Comparison of ENCODE assay signal across 13 cellular contexts in genomic region chr2:1055014-1055595, GRCh38.
DNase-seq lines count a peak whose midpoint lies in the region; ATAC-seq, FAIRE-seq and TF ChIP-seq lines count a peak whose summit lies in the region.
"Had no signal": no experiment of that assay in that cellular context is flagged by ENCODE, and none has a peak within 500 bp of the region (broad histone marks: within the 10 kb centered on the region; RNA-seq: fewer than 3 reads in every experiment).

No MANE protein-coding gene starts in this region.

- peaks cover 35% of the 10 kb centered on the region for H3K4me1 Mint-ChIP-seq in glutamatergic neuron (ENCODE audit: low read depth, unreplicated experiment)
- no peaks in the 10 kb centered on the region for H3K4me1 Mint-ChIP-seq in stimulated activated effector memory CD8-positive, alpha-beta T cell treated with anti-CD3 and anti-CD28 coated beads, Interleukin-12 subunit alpha, Interleukin-12 subunit beta, amount 100 ng/mL, for 72 hours

- H3K36me3 ChIP-seq in ACC112 (ENCODE audit: insufficient read depth, low read length) = no peaks in the 10 kb centered on the region
- H3K36me3 ChIP-seq: ascending aorta, prostate gland had no signal

- H3K4me3 ChIP-seq in ACC112 (ENCODE audit: low read depth, low read length) = no peak overlapping the region
- no peak overlapping the region for H3K4me3 ChIP-seq in astrocyte of the spinal cord (ENCODE audit: low read depth, low read length)
- H3K4me3 ChIP-seq: ascending aorta, prostate gland had no signal

- in situ Hi-C loops in astrocyte of the spinal cord (cut with HindIII; ENCODE audit: low sequenced_read_pairs) = no loop called here

- no peak overlapping the region for H3K4me3 Mint-ChIP-seq in glutamatergic neuron (ENCODE audit: unreplicated experiment)
- no peak overlapping the region for H3K4me3 Mint-ChIP-seq in stimulated activated effector memory CD8-positive, alpha-beta T cell treated with anti-CD3 and anti-CD28 coated beads, Interleukin-12 subunit alpha, Interleukin-12 subunit beta, amount 100 ng/mL, for 72 hours

- FAIRE-seq in HTR-8/SVneo (lab: Jason Lieb, UNC) = peak; percentile 96
- FAIRE-seq: G401.6 had no signal

- H3K4me1 ChIP-seq in ACC112 (ENCODE audit: control insufficient read depth, insufficient read depth, low read length, unreplicated experiment) = peaks cover 11% of the 10 kb centered on the region
- H3K4me1 ChIP-seq: ascending aorta, prostate gland had no signal

- peak overlapping the region; percentile 47 for H3K27ac ChIP-seq in ACC112 (ENCODE audit: low read depth, low read length)
- H3K27ac ChIP-seq: ascending aorta, prostate gland had no signal

- H3K9me3 Mint-ChIP-seq in glutamatergic neuron (ENCODE audit: unreplicated experiment) = peaks cover 5% of the 10 kb centered on the region
- H3K9me3 Mint-ChIP-seq in stimulated activated effector memory CD8-positive, alpha-beta T cell treated with anti-CD3 and anti-CD28 coated beads, Interleukin-12 subunit alpha, Interleukin-12 subunit beta, amount 100 ng/mL, for 72 hours = no peaks in the 10 kb centered on the region

- H3K79me2 ChIP-seq in ACC112 (ENCODE audit: control insufficient read depth, insufficient read depth, low read length, unreplicated experiment) = no peaks in the 10 kb centered on the region

- TF ChIP-seq CTCF in astrocyte of the spinal cord (IDR thresholded peaks at IDR 0.05; ENCODE audit: low read depth, low read length) (no peak), glutamatergic neuron (IDR thresholded peaks at IDR 0.05; ENCODE audit: partially characterized antibody, unreplicated experiment) (no peak)

- no peaks in the 10 kb centered on the region for H3K36me3 Mint-ChIP-seq in glutamatergic neuron (ENCODE audit: unreplicated experiment)
- H3K36me3 Mint-ChIP-seq in stimulated activated effector memory CD8-positive, alpha-beta T cell treated with anti-CD3 and anti-CD28 coated beads, Interleukin-12 subunit alpha, Interleukin-12 subunit beta, amount 100 ng/mL, for 72 hours = no peaks in the 10 kb centered on the region

- intact Hi-C loops in left colon (cut with DNase I, micrococcal nuclease) = no loop called here

- no peak overlapping the region for H2AFZ ChIP-seq in ACC112 (ENCODE audit: low read length, unreplicated experiment)

- H3K27ac Mint-ChIP-seq in glutamatergic neuron (ENCODE audit: unreplicated experiment) = no peak overlapping the region
- no peak overlapping the region for H3K27ac Mint-ChIP-seq in stimulated activated effector memory CD8-positive, alpha-beta T cell treated with anti-CD3 and anti-CD28 coated beads, Interleukin-12 subunit alpha, Interleukin-12 subunit beta, amount 100 ng/mL, for 72 hours

- no peaks in the 10 kb centered on the region for H3K27me3 ChIP-seq in ACC112 (ENCODE audit: insufficient read depth, low read length)
- H3K27me3 ChIP-seq: ascending aorta had no signal

- H3K27me3 Mint-ChIP-seq in glutamatergic neuron (ENCODE audit: unreplicated experiment) = peaks cover 2% of the 10 kb centered on the region

- no peak for ATAC-seq in stimulated activated effector memory CD8-positive, alpha-beta T cell treated with anti-CD3 and anti-CD28 coated beads, Interleukin-12 subunit alpha, Interleukin-12 subunit beta, amount 100 ng/mL, for 72 hours
- ATAC-seq in left colon = no peak

- DNase-seq in HTR-8/SVneo (ENCODE audit: insufficient read length, low spot score) = peak; percentile 36
- DNase-seq in astrocyte of the spinal cord (ENCODE audit: low read depth, low spot score) = peak; percentile 84
- DNase-seq in glutamatergic neuron = peak; percentile 35
- no peak for DNase-seq in stimulated activated effector memory CD8-positive, alpha-beta T cell treated with anti-CD3 and anti-CD28 coated beads, Interleukin-12 subunit alpha, Interleukin-12 subunit beta, amount 100 ng/mL, for 72 hours (ENCODE audit: low spot score in 2 of 2)
- DNase-seq in GDM1 (lab: John Stamatoyannopoulos, UW) = no peak
- DNase-seq in left colon = no peak
- no peak for DNase-seq in SKM-1 treated with dmso at 0.1 percent for 144 hours (lab: John Stamatoyannopoulos, UW; ENCODE audit: unreplicated experiment)
- DNase-seq: activated CD8-positive, alpha-beta memory T cell treated with anti-CD3 and anti-CD28 coated beads, Interleukin-2, amount 50 U/mL, for 48 hours; OCI-M1 had no signal

Comparison
In these comparisons a context has a peak if more than half of its experiments do, and no peak if none do; other contexts are left out.
1. DNase-seq: peak in HTR-8/SVneo (single experiment), astrocyte of the spinal cord (single experiment) and glutamatergic neuron (single experiment); none in stimulated activated effector memory CD8-positive, alpha-beta T cell treated with anti-CD3 and anti-CD28 coated beads, Interleukin-12 subunit alpha, Interleukin-12 subunit beta, amount 100 ng/mL, for 72 hours (0 of 2), GDM1 (single experiment), left colon (0 of 2) and SKM-1 treated with dmso at 0.1 percent for 144 hours (single experiment).